1 cellular context compared by ENCODE assay signal in genomic region chr2:27152102-27152795, GRCh38.
TF ChIP-seq lines count a peak whose summit lies in the region.

No MANE protein-coding gene starts in this region.

TF ChIP-seq in H1, 55 proteins besides CTCF, POLR2A, EP300 and RAD21:
- TF ChIP-seq JUN (IDR thresholded peaks at IDR 0.05; ENCODE audit: low read depth, low read length) (no peak), RNF2 (IDR thresholded peaks at IDR 0.05; ENCODE audit: borderline replicate concordance, low read depth, low read length, missing control alignments, poor library complexity, severe bottlenecking) (no peak), CTBP2 (IDR thresholded peaks at IDR 0.05; ENCODE audit: borderline replicate concordance, insufficient read depth, insufficient read length, low read length) (no peak), ATF2 (IDR thresholded peaks at IDR 0.05; ENCODE audit: low read length) (no peak), TBP (IDR thresholded peaks at IDR 0.05; ENCODE audit: low read depth, low read length) (no peak), RXRA (IDR thresholded peaks at IDR 0.05; ENCODE audit: insufficient read depth, low read depth, low read length) (no peak), SIX5 (IDR thresholded peaks at IDR 0.05; ENCODE audit: low read depth, low read length) (no peak), EGR1 (IDR thresholded peaks at IDR 0.05; ENCODE audit: borderline replicate concordance, low read depth, low read length) (no peak), BCL11A (IDR thresholded peaks at IDR 0.05; ENCODE audit: low read depth in 2 of 2, low read length in 2 of 2) (no peak), TCF12 (IDR thresholded peaks at IDR 0.05; ENCODE audit: low read depth, low read length) (no peak), USF2 (IDR thresholded peaks at IDR 0.05; ENCODE audit: low read length) (no peak), GTF2F1 (IDR thresholded peaks at IDR 0.05; ENCODE audit: borderline replicate concordance, low read depth, low read length) (no peak), MAFK (IDR thresholded peaks at IDR 0.05; ENCODE audit: low read depth, low read length) (no peak), ASH2L (IDR thresholded peaks at IDR 0.05; ENCODE audit: low read length) (no peak), JUND (IDR thresholded peaks at IDR 0.05; ENCODE audit: low read length) (no peak), RBBP5 (IDR thresholded peaks at IDR 0.05; ENCODE audit: borderline replicate concordance, low read depth, low read length) (no peak), ATF3 (IDR thresholded peaks at IDR 0.05; ENCODE audit: insufficient read depth, low read depth, low read length) (no peak), TAF7 (optimal IDR thresholded peaks at IDR 0.05; ENCODE audit: borderline replicate concordance, low read depth, low read length) (no peak), SIN3A (conservative IDR thresholded peaks at IDR 0.05 in 1 of 2, IDR thresholded peaks at IDR 0.05 in 1 of 2; ENCODE audit: low read depth in 1 of 2, low read length in 2 of 2) (no peak), KDM5A (IDR thresholded peaks at IDR 0.05; ENCODE audit: low read length) (no peak)
